Comparison of ENCODE assay signal across 8 cellular contexts in the genomic region with DNA sequence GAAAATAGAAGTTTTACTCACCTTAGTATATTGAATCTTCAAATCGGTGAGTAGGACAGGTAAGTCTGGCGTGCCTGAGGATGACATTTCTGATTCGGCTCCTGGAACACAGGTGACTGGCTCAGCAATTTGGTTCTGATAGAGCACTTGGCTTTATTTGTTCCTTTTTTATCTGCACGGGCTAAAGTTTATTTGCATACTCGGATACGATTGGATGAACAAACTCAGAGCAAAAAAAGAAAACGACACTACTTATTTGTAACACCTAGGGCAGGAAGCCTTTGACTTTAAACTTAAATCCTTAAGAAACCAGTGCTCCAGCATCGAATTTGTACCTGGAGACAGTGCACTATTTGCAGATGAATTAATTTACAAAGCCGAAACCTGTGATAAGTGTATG. TPM values are rescaled to one million over a fixed set of nuclear protein-coding genes. Genes with fewer than 3 reads are reported as not detected.
DNase-seq lines count a peak whose midpoint lies in the region; ATAC-seq and TF ChIP-seq lines count a peak whose summit lies in the region.
"Had no signal": no experiment of that assay in that cellular context is flagged by ENCODE, and none has a peak within 500 bp of the region (broad histone marks: within the 10 kb centered on the region; RNA-seq: fewer than 3 reads in every experiment).

A gene (minus strand): TSS at position 140 of the 400 bp plus-strand sequence. CDS start 53 bp downstream, at position 87.

- TF ChIP-seq CTCF in MCF 10A (IDR thresholded peaks at IDR 0.05; ENCODE audit: unreplicated experiment) = no peak
- TF ChIP-seq CTCF in lung (IDR thresholded peaks at IDR 0.05; ENCODE audit: control extremely low read depth, extremely low read depth) = no peak
- TF ChIP-seq CTCF in type B pancreatic cell (conservative IDR thresholded peaks at IDR 0.05) = no peak

- H3K4me3 ChIP-seq in lung = no peak within 1 kb of the TSS

- H3K27ac ChIP-seq in lung (ENCODE audit: low read depth in 1 of 2, low read length in 1 of 2) = peak within 1 kb of the TSS; percentile 44 to 45

- DNase-seq in NCI-H1048 (lab: John Stamatoyannopoulos, UW) (peak; percentile 28), MCF 10A (ENCODE audit: unreplicated experiment) (peak; percentile 13), lung (ENCODE audit: low spot score) (peak; percentile 42), type B pancreatic cell (ENCODE audit: extremely low spot score, unreplicated experiment) (no peak), middle frontal gyrus (ENCODE audit: extremely low spot score, low spot score) (no peak)

- BruUV-seq in MCF 10A (replicated peaks; lab: Mats Ljungman, UMichigan) = no TSS peak

- H3K4me1 Mint-ChIP-seq in MCF 10A (ENCODE audit: insufficient read depth, unreplicated experiment) (no peaks in the 10 kb centered on the region), type B pancreatic cell (ENCODE audit: unreplicated experiment) (peaks cover 7% of the 10 kb centered on the region)

- ATAC-seq in lung (ENCODE audit: insufficient read depth, low FRiP score) (peak; percentile 59), GM19324 (IDR thresholded peaks at IDR 0.05; ENCODE audit: low FRiP score, unreplicated experiment) (no peak), GM21576 (IDR thresholded peaks at IDR 0.05; ENCODE audit: unreplicated experiment) (no peak)

- H3K4me1 ChIP-seq in lung (ENCODE audit: control insufficient read depth in 2 of 2, insufficient read depth in 2 of 2, low read length in 2 of 2) = no peaks in the 10 kb centered on the region

- H3K27ac Mint-ChIP-seq in MCF 10A (ENCODE audit: low read depth, unreplicated experiment) (no peak within 1 kb of the TSS), type B pancreatic cell (peak within 1 kb of the TSS; percentile 10)

- CTCF ChIA-PET in MCF 10A (lab: Yijun Ruan, JAX) = no interaction called here

- no peak within 1 kb of the TSS for H3K4me3 Mint-ChIP-seq in MCF 10A (ENCODE audit: unreplicated experiment)
- H3K4me3 Mint-ChIP-seq in type B pancreatic cell = peak within 1 kb of the TSS; percentile 84

- H3K9me3 ChIP-seq in lung (ENCODE audit: control insufficient read depth in 2 of 2, insufficient read depth in 1 of 2, low read length in 1 of 2) = no peaks in the 10 kb centered on the region

- H3K27me3 Mint-ChIP-seq in MCF 10A (ENCODE audit: insufficient read depth, unreplicated experiment) (peaks cover 72% of the 10 kb centered on the region), type B pancreatic cell (peaks cover 6% of the 10 kb centered on the region)

- intact Hi-C loops in MCF 10A (cut with micrococcal nuclease) = no loop called here

- H3K36me3 Mint-ChIP-seq in MCF 10A (ENCODE audit: insufficient read depth, unreplicated experiment) = no peaks in the 10 kb centered on the region
- H3K36me3 Mint-ChIP-seq in type B pancreatic cell = no peaks in the 10 kb centered on the region

- POLR2A ChIA-PET in MCF 10A (lab: Yijun Ruan, JAX) = interaction anchor here (1.1 kb wide), 1 partner anchor 24 kb away, joined by 5 read pairs; no protein-coding TSS in a partner anchor

- H3K36me3 ChIP-seq in lung (ENCODE audit: control insufficient read depth in 2 of 2, insufficient read depth in 2 of 2, low read length in 2 of 2) = no peaks in the 10 kb centered on the region

- H3K9me3 Mint-ChIP-seq in MCF 10A (ENCODE audit: unreplicated experiment) (no peaks in the 10 kb centered on the region), type B pancreatic cell (no peaks in the 10 kb centered on the region)

- H3K27me3 ChIP-seq in lung (ENCODE audit: control insufficient read depth, insufficient read depth) = no peaks in the 10 kb centered on the region

- WGBS in lung, 2 donors = 5 to 12% methylated on average over 9 of the region's 9 CpGs

RNA-seq across cellular contexts. Expression of the gene that starts here (rescaled TPM):
- total RNA-seq in MCF 10A (2022) (not detected in 2 replicates), lung (100 to 1,000 TPM; 124 to 137 TPM), type B pancreatic cell (ENCODE audit: low replicate concordance) (242 and 417 TPM in 2 replicates)
- 100 to 1,000 TPM in 1 of 2 donors, 10 to 100 TPM in 1; 31.9 to 168 TPM for polyA plus RNA-seq in lung
- total RNA-seq: T-helper 2 cell treated with Interferon-gamma antibody and Interleukin-4, amounts not matched to agents 100 ng/mL and 5 ng/mL, for 36 hours had no signal

Comparison
In these comparisons a context has a peak if more than half of its experiments do, and no peak if none do; other contexts are left out.
1. RNA of the gene that starts here (total RNA-seq): 242 to 417 TPM in type B pancreatic cell and 124 to 137 TPM in lung; not detected in MCF 10A; every median in the first group is over 100 times any median in the second.
2. Peak in DNase-seq in MCF 10A; RNA of the gene not detected or under 1 TPM.
3. DNase-seq: peak in NCI-H1048 (single experiment) and lung (single experiment); none in type B pancreatic cell (single experiment) and middle frontal gyrus (single experiment).